7 cellular contexts compared by ENCODE assay signal in the genomic region with DNA sequence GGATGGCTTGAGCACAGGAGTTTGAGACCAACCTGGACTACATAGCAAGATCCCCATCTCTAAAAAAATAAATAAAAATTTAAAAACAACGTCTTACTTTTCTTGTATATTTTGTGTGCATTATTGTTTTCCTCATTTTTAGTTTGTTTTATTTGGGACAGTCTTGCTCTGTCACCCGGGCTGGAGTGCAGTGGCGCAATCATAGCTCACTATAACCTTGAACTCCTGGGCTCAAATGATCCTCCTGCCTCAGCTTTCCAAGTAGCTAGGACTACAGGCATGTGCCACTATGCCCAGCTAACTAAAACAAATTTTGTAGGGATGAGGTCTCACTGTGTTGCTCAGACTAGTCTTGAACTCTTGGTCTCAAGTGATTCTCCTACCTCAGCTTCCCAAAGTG.
"Had no signal": no experiment of that assay in that cellular context is flagged by ENCODE, and none has a peak within 500 bp of the region (broad histone marks: within the 10 kb centered on the region; RNA-seq: fewer than 3 reads in every experiment).

No MANE protein-coding gene starts in this region.

- ATAC-seq: GM23338 had no signal

- H3K4me2 ChIP-seq: GM23338 had no signal

- DNase-seq: HCEC 1CT, IMR-90 had no signal

- H3K4me3 Mint-ChIP-seq: GM23338, H9 had no signal

- FAIRE-seq: H1, H54 had no signal

- H3K4me1 Mint-ChIP-seq: GM23338 had no signal

- H3K27ac ChIP-seq: HL-60 had no signal

- H2AFZ ChIP-seq: GM23338 had no signal

- H3K4me3 ChIP-seq: GM23338 had no signal

- H3K27ac Mint-ChIP-seq: GM23338, H9 had no signal
